In the genomic region with DNA sequence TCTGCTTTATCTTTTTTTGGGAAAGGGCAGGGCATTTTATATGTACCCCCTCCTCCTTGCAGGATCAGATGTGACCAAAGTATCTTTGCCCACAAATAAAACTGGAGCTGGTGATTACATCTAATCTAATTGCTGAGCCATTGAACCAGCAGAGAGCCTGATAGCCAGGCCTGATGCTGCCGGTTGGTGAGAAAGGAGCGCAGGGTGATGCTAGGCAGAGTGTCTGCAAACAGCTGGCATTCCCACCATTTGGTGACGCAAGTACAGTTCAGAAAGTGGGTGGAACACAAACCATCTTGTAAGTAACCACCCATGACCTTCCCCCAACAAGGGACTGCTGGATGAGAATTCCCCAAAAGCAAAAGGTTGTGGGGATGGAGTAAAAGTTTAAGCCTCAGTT, we compare ENCODE assay signal across 23 cellular contexts. TPM values are rescaled to one million over a fixed set of nuclear protein-coding genes. Genes with fewer than 3 reads are reported as not detected.
DNase-seq lines count a peak whose midpoint lies in the region; ATAC-seq and TF ChIP-seq lines count a peak whose summit lies in the region.
"Had no signal": no experiment of that assay in that cellular context is flagged by ENCODE, and none has a peak within 500 bp of the region (broad histone marks: within the 10 kb centered on the region; RNA-seq: fewer than 3 reads in every experiment).

No MANE protein-coding gene starts in this region.

- no peaks in the 10 kb centered on the region for H3K36me3 ChIP-seq in endodermal cell (ENCODE audit: control insufficient read depth, insufficient read depth, low read length)
- H3K36me3 ChIP-seq in neuronal stem cell (replicated peaks in 1 of 2; ENCODE audit: control insufficient read depth in 2 of 2, insufficient read depth in 2 of 2, low read length in 2 of 2), result no peaks in the 10 kb centered on the region
- H3K36me3 ChIP-seq: BE2C; BLaER1 treated with 17β-estradiol and CSF1 and Interleukin-3, amounts not matched to agents 10 nM and 100 nM; HAP-1 had no signal

- H2BK20ac ChIP-seq in H9 (ENCODE audit: low read depth, low read length, poor library complexity, severe bottlenecking), result no peak overlapping the region

- H3K27me3 ChIP-seq in H9 (ENCODE audit: insufficient read depth, low read length) (no peaks in the 10 kb centered on the region), endodermal cell (ENCODE audit: control insufficient read depth, insufficient read depth, low read length, poor library complexity, severe bottlenecking) (no peaks in the 10 kb centered on the region), neuronal stem cell (ENCODE audit: control insufficient read depth in 3 of 3, insufficient read depth in 3 of 3, low read depth in 1 of 3, low read length in 3 of 3) (peaks cover 0 to 3% (median 0%) of the 10 kb centered on the region in 3 experiments)
- H3K27me3 ChIP-seq: BE2C; BLaER1 treated with 17β-estradiol and CSF1 and Interleukin-3, amounts not matched to agents 10 nM and 100 nM had no signal

- H3K18ac ChIP-seq in H9 (ENCODE audit: insufficient read length, low read depth, low read length) (no peak overlapping the region), neuronal stem cell (ENCODE audit: low read length) (no peak overlapping the region)

- H4K91ac ChIP-seq in H9 (ENCODE audit: insufficient read length, low read depth, low read length) (no peak overlapping the region), neuronal stem cell (ENCODE audit: low read depth, low read length, poor library complexity) (no peak overlapping the region)

- no peaks in the 10 kb centered on the region; the same call in 1 of the 2 replicates for H3K79me2 ChIP-seq in H9 (ENCODE audit: insufficient read depth, low read length)

- H3K9me3 Mint-ChIP-seq in H9 (peaks cover 13 to 14% of the 10 kb centered on the region in 2 experiments; a peak in 4 of 5 replicates), endodermal cell (peaks cover 24% of the 10 kb centered on the region)
- H3K9me3 Mint-ChIP-seq: CD4-positive, alpha-beta T cell had no signal

- H4K20me1 ChIP-seq in H9 (ENCODE audit: control insufficient read depth, insufficient read depth, insufficient read length), result no peaks in the 10 kb centered on the region
- H4K20me1 ChIP-seq: BLaER1 treated with 17β-estradiol and CSF1 and Interleukin-3, amounts not matched to agents 10 nM and 100 nM had no signal

- no peak overlapping the region for H2BK5ac ChIP-seq in H9 (ENCODE audit: insufficient read length, low read length)
- no peak overlapping the region for H2BK5ac ChIP-seq in neuronal stem cell (ENCODE audit: low read length)

- H3K27ac Mint-ChIP-seq in H9 (peak overlapping the region in 1 of 3 experiments; percentile 68; a peak in 1 of 7 replicates), endodermal cell (no peak overlapping the region)
- H3K27ac Mint-ChIP-seq: CD14-positive monocyte; CD4-positive, alpha-beta T cell had no signal

- H4K5ac ChIP-seq in H9 (ENCODE audit: insufficient read length, low read depth, low read length), result no peak overlapping the region

- peaks cover 0 to 6% (median 0%) of the 10 kb centered on the region in 3 experiments; a peak in 3 of 7 replicates for H3K36me3 Mint-ChIP-seq in H9 (ENCODE audit: insufficient read depth in 1 of 3, low read depth in 3 of 3)
- no peaks in the 10 kb centered on the region for H3K36me3 Mint-ChIP-seq in endodermal cell (ENCODE audit: low read depth)
- H3K36me3 Mint-ChIP-seq: CD8-positive, alpha-beta memory T cell had no signal

- H3K27ac ChIP-seq in H9 (ENCODE audit: insufficient read length, low read depth, low read length) (no peak overlapping the region), endodermal cell (ENCODE audit: low read depth, low read length) (no peak overlapping the region), neuronal stem cell (replicated peaks; ENCODE audit: low read length) (no peak overlapping the region)
- H3K27ac ChIP-seq: A549; BLaER1 treated with 17β-estradiol and CSF1 and Interleukin-3, amounts not matched to agents 10 nM and 100 nM had no signal

- H3K23ac ChIP-seq in H9 (ENCODE audit: insufficient read length, low read depth, low read length) (no peak overlapping the region), neuronal stem cell (ENCODE audit: low read depth, low read length, poor library complexity) (no peak overlapping the region)

- no peak overlapping the region for H2BK12ac ChIP-seq in H9 (ENCODE audit: insufficient read length, low read depth, low read length)
- H2BK12ac ChIP-seq in neuronal stem cell (ENCODE audit: low read length), result no peak overlapping the region

- no peak overlapping the region for H3T11ph ChIP-seq in H9 (ENCODE audit: low read length)

- H3K4me2 ChIP-seq in H9 (ENCODE audit: insufficient read depth, insufficient read length, low read length), result no peak overlapping the region
- H3K4me2 ChIP-seq in neuronal stem cell (ENCODE audit: insufficient read depth, low read length, poor library complexity, severe bottlenecking), result no peak overlapping the region
- H3K4me2 ChIP-seq: A549; BLaER1 treated with 17β-estradiol and CSF1 and Interleukin-3, amounts not matched to agents 10 nM and 100 nM had no signal

- H2AK5ac ChIP-seq in H9 (ENCODE audit: insufficient read length, low read length) (no peak overlapping the region), neuronal stem cell (ENCODE audit: low read depth, low read length) (no peak overlapping the region)

- no peak overlapping the region for H3K9ac ChIP-seq in H9 (ENCODE audit: extremely low read depth, insufficient read length, low read length)
- peak overlapping the region; percentile 3 for H3K9ac ChIP-seq in endodermal cell (ENCODE audit: extremely low read depth, low read length, poor library complexity, severe bottlenecking)
- no peak overlapping the region for H3K9ac ChIP-seq in neuronal stem cell (ENCODE audit: low read depth, low read length, poor library complexity)
- H3K9ac ChIP-seq: BLaER1 treated with 17β-estradiol and CSF1 and Interleukin-3, amounts not matched to agents 10 nM and 100 nM had no signal

- no peaks in the 10 kb centered on the region for H3K79me1 ChIP-seq in H9 (ENCODE audit: insufficient read depth, low read depth, low read length, poor library complexity, severe bottlenecking)
- H3K79me1 ChIP-seq in neuronal stem cell (ENCODE audit: low read depth, low read length), result no peaks in the 10 kb centered on the region

- H3K4me3 ChIP-seq in endodermal cell (ENCODE audit: low read length), result no peak overlapping the region
- H3K4me3 ChIP-seq in neuronal stem cell (ENCODE audit: low read length in 2 of 2), result peak overlapping the region in 1 of 2 donors; percentile 41
- H3K4me3 ChIP-seq: A549; BLaER1 treated with 17β-estradiol and CSF1 and Interleukin-3, amounts not matched to agents 10 nM and 100 nM; HAP-1 had no signal

- ATAC-seq in HG02884 (IDR thresholded peaks at IDR 0.05; ENCODE audit: unreplicated experiment) (no peak), HG03521 (IDR thresholded peaks at IDR 0.05; ENCODE audit: unreplicated experiment) (no peak), GM21619 (IDR thresholded peaks at IDR 0.05; ENCODE audit: unreplicated experiment) (no peak)
- ATAC-seq: A549 had no signal

- H3K4me3 Mint-ChIP-seq in H9 (no peak overlapping the region), endodermal cell (no peak overlapping the region)
- H3K4me3 Mint-ChIP-seq: CD14-positive monocyte; CD4-positive, alpha-beta T cell; CD8-positive, alpha-beta memory T cell had no signal

- no peak overlapping the region for H4K8ac ChIP-seq in H9 (replicated peaks; ENCODE audit: insufficient read length, low read depth, low read length)
- no peak overlapping the region for H4K8ac ChIP-seq in neuronal stem cell (ENCODE audit: low read depth, low read length)

- no peaks in the 10 kb centered on the region for H3K4me1 ChIP-seq in H9 (ENCODE audit: insufficient read depth, low read length)
- H3K4me1 ChIP-seq in endodermal cell (ENCODE audit: control insufficient read depth, insufficient read depth, low read length), result no peaks in the 10 kb centered on the region
- H3K4me1 ChIP-seq in neuronal stem cell (ENCODE audit: control insufficient read depth in 2 of 2, insufficient read depth in 1 of 2, low read depth in 1 of 2, low read length in 2 of 2), result no peaks in the 10 kb centered on the region
- H3K4me1 ChIP-seq: A549, BE2C, HAP-1 had no signal

- no peak for DNase-seq in H9
- DNase-seq in SK-N-DZ (ENCODE audit: low spot score), result peak; percentile 6
- no peak for DNase-seq in endodermal cell
- no peak for DNase-seq in neuronal stem cell (ENCODE audit: low spot score)
- DNase-seq in NCI-H2107 treated with DMSO at 0.1 percent for 48 hours (lab: John Stamatoyannopoulos, UW; ENCODE audit: unreplicated experiment), result no peak
- DNase-seq: 8988T; ACHN; AML-193; BE2C; CD4-positive, alpha-beta T cell; CD8-positive, alpha-beta memory T cell; DMS 273 treated with DMSO at 0.1 percent for 48 hours; DMS79; EL; GDM1 had no signal

- TF ChIP-seq CTCF in H9 (conservative IDR thresholded peaks at IDR 0.05) (no peak), endodermal cell (conservative IDR thresholded peaks at IDR 0.05) (no peak)

- no CpG with 5 or more reads among the region's 3 CpGs for WGBS in H9 (ENCODE audit: extremely low coverage, insufficient read length, low lambda C conversion rate)
- WGBS in endodermal cell (ENCODE audit: insufficient coverage in 1 of 2, insufficient read length in 1 of 2), 2 experiments, result 88 to 93% methylated on average over 2 to 3 of the region's 3 CpGs
- WGBS in neuronal stem cell (ENCODE audit: extremely low coverage in 2 of 2, insufficient read length in 2 of 2, insufficient replicate concordance in 1 of 2), 2 donors, result no CpG with 5 or more reads among the region's 3 CpGs

- H3K4me1 Mint-ChIP-seq in H9 (0 out of 4 replicates have a peak, but pooled peaks cover 0 to 4% of the 10 kb centered on the region in 2 experiments), endodermal cell (peaks cover 5% of the 10 kb centered on the region)
- H3K4me1 Mint-ChIP-seq: CD8-positive, alpha-beta memory T cell had no signal

- no peaks in the 10 kb centered on the region for H3K23me2 ChIP-seq in H9 (ENCODE audit: insufficient read length, low read depth, low read length, poor library complexity, severe bottlenecking)

- H3K4ac ChIP-seq in H9 (ENCODE audit: low read depth, low read length), result no peak overlapping the region
- H3K4ac ChIP-seq in neuronal stem cell (ENCODE audit: low read length), result peak overlapping the region; percentile 57

- H3K27me3 Mint-ChIP-seq in H9 (ENCODE audit: low read depth) (no peaks in the 10 kb centered on the region), endodermal cell (ENCODE audit: insufficient read depth) (peaks cover 2% of the 10 kb centered on the region)

- H2BK15ac ChIP-seq in H9 (ENCODE audit: low read depth, low read length) (no peak overlapping the region), neuronal stem cell (ENCODE audit: low read length) (no peak overlapping the region)

- no peak overlapping the region for H3K56ac ChIP-seq in H9 (ENCODE audit: insufficient read length, low read depth, low read length)

- H2BK120ac ChIP-seq in H9 (ENCODE audit: low read depth, low read length, poor library complexity, severe bottlenecking) (no peak overlapping the region), neuronal stem cell (ENCODE audit: low read depth, low read length) (no peak overlapping the region)

- H2AFZ ChIP-seq in H9 (ENCODE audit: low read length) (peak overlapping the region; percentile 2), neuronal stem cell (ENCODE audit: low read length) (no peak overlapping the region)

- no peaks in the 10 kb centered on the region for H3K9me3 ChIP-seq in H9 (ENCODE audit: control insufficient read depth, low read depth, low read length)
- H3K9me3 ChIP-seq in endodermal cell (ENCODE audit: control insufficient read depth, low read length), result peaks cover 5% of the 10 kb centered on the region
- no peaks in the 10 kb centered on the region for H3K9me3 ChIP-seq in neuronal stem cell (replicated peaks in 1 of 2; ENCODE audit: control insufficient read depth in 2 of 2, insufficient read depth in 1 of 2, low read depth in 1 of 2, low read length in 2 of 2)
- H3K9me3 ChIP-seq: BE2C; BLaER1 treated with 17β-estradiol and CSF1 and Interleukin-3, amounts not matched to agents 10 nM and 100 nM; HAP-1 had no signal

- H3K14ac ChIP-seq in H9 (ENCODE audit: insufficient read depth, low read length) (no peak overlapping the region), neuronal stem cell (ENCODE audit: low read length) (no peak overlapping the region)

RNA-seq across cellular contexts. Expression of gene DPPA3, which starts 12.7 kb away (rescaled TPM):
- 1.4 and 2.0 TPM in 2 replicates for total RNA-seq in H9 (2021)
- polyA plus RNA-seq in SK-N-DZ (2014; cell fraction: cytosol; rRNA removed), result not detected in 2 replicates
- not detected in 2 replicates for polyA plus RNA-seq in SK-N-DZ (2014; cell fraction: nucleus; rRNA removed)
- total RNA-seq in endodermal cell, result 1 to 10 TPM; 1.3 to 4.6 TPM
- 1.00 TPM for polyA plus RNA-seq in endodermal cell (2013, experiment 1 of 2)
- polyA plus RNA-seq in endodermal cell (2013, experiment 2 of 2), result 0.50 TPM
- not detected for polyA plus RNA-seq in neuronal stem cell (2013, experiment 1 of 2)
- polyA plus RNA-seq in neuronal stem cell (2013, experiment 2 of 2), result not detected
- total RNA-seq: CD4-positive, alpha-beta T cell; CD8-positive, alpha-beta memory T cell; H4 had no signal
- polyA plus RNA-seq: A549; CD14-positive monocyte; CD8-positive, alpha-beta memory T cell had no signal

RNA-seq across cellular contexts. Expression of gene CLEC4C, which starts 23.2 kb away (rescaled TPM):
- total RNA-seq in H9 (2021) (0.26 TPM in 2 replicates), endodermal cell (not detected)
- not detected in 2 replicates for polyA plus RNA-seq in SK-N-DZ (2014; cell fraction: cytosol; rRNA removed)
- not detected in 2 replicates for polyA plus RNA-seq in SK-N-DZ (2014; cell fraction: nucleus; rRNA removed)
- polyA plus RNA-seq in endodermal cell (2013, experiment 1 of 2), result not detected
- not detected for polyA plus RNA-seq in endodermal cell (2013, experiment 2 of 2)
- polyA plus RNA-seq in neuronal stem cell (2013, experiment 1 of 2), result not detected
- not detected for polyA plus RNA-seq in neuronal stem cell (2013, experiment 2 of 2)
- total RNA-seq: CD8-positive, alpha-beta memory T cell; H4 had no signal
- polyA plus RNA-seq: A549; CD8-positive, alpha-beta memory T cell had no signal

RNA-seq across cellular contexts. Expression of gene GDF3, which starts 28.4 kb away (rescaled TPM):
- total RNA-seq in H9 (2021) (9.1 and 9.9 TPM in 2 replicates), endodermal cell (10 to 100 TPM in 1 of 2 donors, 1 to 10 TPM in 1; 1.3 to 60.7 TPM)
- polyA plus RNA-seq in SK-N-DZ (2014; cell fraction: cytosol; rRNA removed), result not detected in 2 replicates
- not detected in 2 replicates for polyA plus RNA-seq in SK-N-DZ (2014; cell fraction: nucleus; rRNA removed)
- polyA plus RNA-seq in endodermal cell (2013, experiment 1 of 2), result 12.2 TPM
- 14.2 TPM for polyA plus RNA-seq in endodermal cell (2013, experiment 2 of 2)
- not detected for polyA plus RNA-seq in neuronal stem cell (2013, experiment 1 of 2)
- not detected for polyA plus RNA-seq in neuronal stem cell (2013, experiment 2 of 2)
- total RNA-seq: CD4-positive, alpha-beta T cell; CD8-positive, alpha-beta memory T cell; H4 had no signal
- polyA plus RNA-seq: A549; CD14-positive monocyte; CD8-positive, alpha-beta memory T cell had no signal

RNA-seq across cellular contexts. Expression of gene NANOGNB, which starts 41.1 kb away (rescaled TPM):
- total RNA-seq in H9 (2021), result not detected in 2 replicates
- polyA plus RNA-seq in SK-N-DZ (2014; cell fraction: cytosol; rRNA removed), result not detected in 2 replicates
- not detected in 2 replicates for polyA plus RNA-seq in SK-N-DZ (2014; cell fraction: nucleus; rRNA removed)
- total RNA-seq in endodermal cell, result not detected
- polyA plus RNA-seq in endodermal cell (2013, experiment 1 of 2), result not detected
- not detected for polyA plus RNA-seq in endodermal cell (2013, experiment 2 of 2)
- polyA plus RNA-seq in neuronal stem cell (2013, experiment 1 of 2), result not detected
- polyA plus RNA-seq in neuronal stem cell (2013, experiment 2 of 2), result not detected
- total RNA-seq: CD4-positive, alpha-beta T cell; CD8-positive, alpha-beta memory T cell; H4 had no signal
- polyA plus RNA-seq: A549; CD14-positive monocyte; CD8-positive, alpha-beta memory T cell had no signal

RNA-seq across cellular contexts. Expression of gene APOBEC1, which starts 58.2 kb away (rescaled TPM):
- total RNA-seq in H9 (2021), result not detected in 2 replicates
- not detected in 2 replicates for polyA plus RNA-seq in SK-N-DZ (2014; cell fraction: cytosol; rRNA removed)
- polyA plus RNA-seq in SK-N-DZ (2014; cell fraction: nucleus; rRNA removed), result not detected in 2 replicates
- not detected for total RNA-seq in endodermal cell
- not detected for polyA plus RNA-seq in endodermal cell (2013, experiment 1 of 2)
- polyA plus RNA-seq in endodermal cell (2013, experiment 2 of 2), result not detected
- not detected for polyA plus RNA-seq in neuronal stem cell (2013, experiment 1 of 2)
- not detected for polyA plus RNA-seq in neuronal stem cell (2013, experiment 2 of 2)
- total RNA-seq: CD4-positive, alpha-beta T cell; CD8-positive, alpha-beta memory T cell; H4 had no signal
- polyA plus RNA-seq: A549; CD14-positive monocyte; CD8-positive, alpha-beta memory T cell had no signal
